Comparison of ENCODE assay signal across 8 cellular contexts in the genomic region with DNA sequence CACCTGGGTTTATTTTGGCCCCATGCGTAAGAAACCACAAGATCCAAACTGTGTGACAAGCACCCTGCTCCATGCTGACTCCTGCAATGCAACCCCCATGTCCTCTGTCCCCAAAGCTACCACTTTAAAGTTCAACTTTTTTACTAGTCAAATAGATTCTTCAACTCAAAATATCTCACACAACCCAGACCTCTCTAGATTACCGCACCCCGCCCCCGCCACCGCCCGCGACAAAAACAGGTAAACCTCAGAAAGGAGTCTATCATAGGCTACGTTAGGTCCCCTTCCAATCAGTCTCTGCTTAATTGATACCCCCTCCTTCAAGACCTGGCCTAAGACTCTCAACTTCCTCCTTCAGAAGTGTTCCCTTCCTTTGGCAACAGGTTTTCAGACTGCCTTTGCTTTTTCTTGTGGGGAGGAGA. TPM values are rescaled to one million over a fixed set of nuclear protein-coding genes. Genes with fewer than 3 reads are reported as not detected.
DNase-seq lines count a peak whose midpoint lies in the region; ATAC-seq, FAIRE-seq and TF ChIP-seq lines count a peak whose summit lies in the region.

No MANE protein-coding gene starts in this region.

- H3K9me3 ChIP-seq in endothelial cell of umbilical vein (replicated peaks; ENCODE audit: control insufficient read depth, insufficient read depth, low read length) (no peaks in the 10 kb centered on the region), osteoblast (ENCODE audit: low read depth, low read length) (no peaks in the 10 kb centered on the region)

- peaks cover 41% of the 10 kb centered on the region for H3K4me1 ChIP-seq in endothelial cell of umbilical vein (ENCODE audit: control insufficient read depth, extremely low read depth, insufficient read depth, low read length)
- H3K4me1 ChIP-seq in osteoblast (ENCODE audit: insufficient read depth, low read length) = peaks cover 33% of the 10 kb centered on the region

- no peaks in the 10 kb centered on the region for H3K9me3 Mint-ChIP-seq in IgD-negative memory B cell
- no peaks in the 10 kb centered on the region for H3K9me3 Mint-ChIP-seq in activated CD8-positive, alpha-beta T cell treated with anti-CD3 and anti-CD28 coated beads, Interleukin-2, amount 10 ng/mL, durations not matched to agents 7 days and 5 days (ENCODE audit: insufficient read depth)

- FAIRE-seq in endothelial cell of umbilical vein (lab: Jason Lieb, UNC) = no peak

- DNase-seq in activated CD8-positive, alpha-beta T cell treated with anti-CD3 and anti-CD28 coated beads, Interleukin-2, amount 10 ng/mL, durations not matched to agents 7 days and 5 days = peak; percentile 68
- peak; percentile 41 for DNase-seq in endothelial cell of umbilical vein (ENCODE audit: low read depth, low spot score)
- peak; percentile 66 for DNase-seq in osteoblast (ENCODE audit: insufficient read length, low spot score, missing footprints)
- no peak for DNase-seq in NCI-H1436 (lab: John Stamatoyannopoulos, UW)
- DNase-seq in SKM-1 (lab: John Stamatoyannopoulos, UW; ENCODE audit: unreplicated experiment) = no peak
- DNase-seq in NCI-H69 (lab: John Stamatoyannopoulos, UW) = no peak

- peak overlapping the region; percentile 96 to 100 (median 100) for H3K27ac Mint-ChIP-seq in IgD-negative memory B cell
- peak overlapping the region; percentile 100 for H3K27ac Mint-ChIP-seq in activated CD8-positive, alpha-beta T cell treated with anti-CD3 and anti-CD28 coated beads, Interleukin-2, amount 10 ng/mL, durations not matched to agents 7 days and 5 days

- no TSS peak for BruUV-seq in endothelial cell of umbilical vein (replicated peaks; lab: Mats Ljungman, UMichigan)

- H3K4me3 ChIP-seq in endothelial cell of umbilical vein (replicated peaks in 1 of 3; ENCODE audit: insufficient read depth in 1 of 3, low read depth in 1 of 3, low read length in 3 of 3) (peak overlapping the region; percentile 96), osteoblast (ENCODE audit: insufficient read depth, low read length) (peak overlapping the region; percentile 87)

- H3K9ac ChIP-seq in endothelial cell of umbilical vein (replicated peaks; ENCODE audit: extremely low read depth, insufficient read depth, low read length) = peak overlapping the region; percentile 96

- peaks cover 21% of the 10 kb centered on the region for H3K36me3 Mint-ChIP-seq in IgD-negative memory B cell
- H3K36me3 Mint-ChIP-seq in activated CD8-positive, alpha-beta T cell treated with anti-CD3 and anti-CD28 coated beads, Interleukin-2, amount 10 ng/mL, durations not matched to agents 7 days and 5 days (ENCODE audit: low read depth) = peaks cover 73% of the 10 kb centered on the region

- POLR2A ChIA-PET in activated CD8-positive, alpha-beta T cell treated with anti-CD3 and anti-CD28 coated beads, Interleukin-2, amount 10 ng/mL, durations not matched to agents 7 days and 5 days (lab: Charles Lee) = interaction anchor here (0.8 to 9.6 kb wide), 7 partner anchors 9 to 507 kb away, joined by 3 to 314 read pairs (median 11); no protein-coding TSS in a partner anchor
- POLR2A ChIA-PET in endothelial cell of umbilical vein (lab: Charles Lee) = interaction anchor here (0.6 to 2.1 kb wide), 4 partner anchors 25 to 544 kb away, joined by 4 to 12 read pairs (median 4); no protein-coding TSS in a partner anchor

- no peak for TF ChIP-seq CTCF in endothelial cell of umbilical vein (IDR thresholded peaks at IDR 0.05; ENCODE audit: extremely low read depth in 1 of 2, insufficient read depth in 1 of 2, low read depth in 1 of 2, low read length in 2 of 2)
- no peak for TF ChIP-seq CTCF in osteoblast (IDR thresholded peaks at IDR 0.05; ENCODE audit: extremely low read depth, low read depth, low read length)

- H3K79me2 ChIP-seq in endothelial cell of umbilical vein (ENCODE audit: control insufficient read depth, insufficient read depth, low read length) (peaks cover 59% of the 10 kb centered on the region), osteoblast (ENCODE audit: insufficient read depth, low read length) (peaks cover 47% of the 10 kb centered on the region)

- peaks cover 29 to 40% (median 36%) of the 10 kb centered on the region in 3 donors for H3K4me1 Mint-ChIP-seq in IgD-negative memory B cell
- H3K4me1 Mint-ChIP-seq in activated CD8-positive, alpha-beta T cell treated with anti-CD3 and anti-CD28 coated beads, Interleukin-2, amount 10 ng/mL, durations not matched to agents 7 days and 5 days (ENCODE audit: low read depth) = peaks cover 56% of the 10 kb centered on the region

- ATAC-seq in activated CD8-positive, alpha-beta T cell treated with anti-CD3 and anti-CD28 coated beads, Interleukin-2, amount 10 ng/mL, durations not matched to agents 7 days and 5 days = no peak
- no peak for ATAC-seq in GM18868 (IDR thresholded peaks at IDR 0.05; ENCODE audit: unreplicated experiment)

- no peaks in the 10 kb centered on the region for H3K9me1 ChIP-seq in endothelial cell of umbilical vein (replicated peaks; ENCODE audit: control insufficient read depth, extremely low read depth, insufficient read depth, low read length)

- H3K36me3 ChIP-seq in endothelial cell of umbilical vein (ENCODE audit: control insufficient read depth in 2 of 2, extremely low read depth in 1 of 2, insufficient read depth in 2 of 2, low read length in 2 of 2) (peaks cover 8 to 13% of the 10 kb centered on the region in 2 experiments), osteoblast (ENCODE audit: insufficient read depth, low read length) (peaks cover 40% of the 10 kb centered on the region)

- peaks cover 2% of the 10 kb centered on the region for H4K20me1 ChIP-seq in endothelial cell of umbilical vein (replicated peaks; ENCODE audit: control insufficient read depth, extremely low read depth, insufficient read depth, low read length)
- H4K20me1 ChIP-seq in osteoblast (ENCODE audit: insufficient read depth, low read length) = peaks cover 40% of the 10 kb centered on the region

- H3K4me2 ChIP-seq in endothelial cell of umbilical vein (ENCODE audit: insufficient read depth, low read length) = peak overlapping the region; percentile 85
- peak overlapping the region; percentile 99 for H3K4me2 ChIP-seq in osteoblast (ENCODE audit: insufficient read depth, low read length)

- peaks cover 1% of the 10 kb centered on the region for H3K27me3 Mint-ChIP-seq in IgD-negative memory B cell
- no peaks in the 10 kb centered on the region for H3K27me3 Mint-ChIP-seq in activated CD8-positive, alpha-beta T cell treated with anti-CD3 and anti-CD28 coated beads, Interleukin-2, amount 10 ng/mL, durations not matched to agents 7 days and 5 days (ENCODE audit: low read depth)

- TF ChIP-seq POLR2A in endothelial cell of umbilical vein (IDR thresholded peaks at IDR 0.05; ENCODE audit: low read depth, low read length) = no peak

- intact Hi-C loops in endothelial cell of umbilical vein (cut with micrococcal nuclease) = loop anchor here (5.0 to 10.0 kb wide), 2 partner anchors 413 to 646 kb away; no protein-coding TSS in a partner anchor

- no peaks in the 10 kb centered on the region for H3K27me3 ChIP-seq in endothelial cell of umbilical vein (ENCODE audit: control insufficient read depth in 2 of 2, insufficient read depth in 2 of 2, low read length in 2 of 2)
- no peaks in the 10 kb centered on the region for H3K27me3 ChIP-seq in osteoblast (ENCODE audit: insufficient read depth, low read length)

- H3K27ac ChIP-seq in endothelial cell of umbilical vein (ENCODE audit: insufficient read depth, low read depth, low read length) (peak overlapping the region; percentile 49), osteoblast (ENCODE audit: low read depth, low read length) (peak overlapping the region; percentile 100)

- CTCF ChIA-PET in activated CD8-positive, alpha-beta T cell treated with anti-CD3 and anti-CD28 coated beads, Interleukin-2, amount 10 ng/mL, durations not matched to agents 7 days and 5 days (lab: Charles Lee) = interaction anchor here (1.2 to 9.4 kb wide), 16 partner anchors 11 to 906 kb away, joined by 3 to 246 read pairs (median 20); no protein-coding TSS in a partner anchor
- CTCF ChIA-PET in endothelial cell of umbilical vein (lab: Charles Lee) = interaction anchor here (1.0 to 9.6 kb wide), 8 partner anchors 25 to 847 kb away, joined by 3 to 122 read pairs (median 10); no protein-coding TSS in a partner anchor

- dilution Hi-C loops in endothelial cell of umbilical vein (cut with MboI; ENCODE audit: extremely low pct_ligation_motif_present, low sequenced_read_pairs) = no loop called here

- H2AFZ ChIP-seq in endothelial cell of umbilical vein (ENCODE audit: low read depth, low read length) = no peak overlapping the region
- H2AFZ ChIP-seq in osteoblast (ENCODE audit: low read length) = no peak overlapping the region

- H3K4me3 Mint-ChIP-seq in IgD-negative memory B cell = peak overlapping the region; percentile 95 to 99 (median 98)
- H3K4me3 Mint-ChIP-seq in activated CD8-positive, alpha-beta T cell treated with anti-CD3 and anti-CD28 coated beads, Interleukin-2, amount 10 ng/mL, durations not matched to agents 7 days and 5 days = peak overlapping the region; percentile 87

TF ChIP-seq in endothelial cell of umbilical vein, 7 proteins besides CTCF, POLR2A, EP300 and RAD21:
- no peak for TF ChIP-seq FOS (IDR thresholded peaks at IDR 0.05; ENCODE audit: borderline replicate concordance, insufficient read depth, low read length)
- no peak for TF ChIP-seq GATA2 (IDR thresholded peaks at IDR 0.05; ENCODE audit: insufficient read depth, insufficient read length, low read depth, low read length)
- TF ChIP-seq, protein P1, sequence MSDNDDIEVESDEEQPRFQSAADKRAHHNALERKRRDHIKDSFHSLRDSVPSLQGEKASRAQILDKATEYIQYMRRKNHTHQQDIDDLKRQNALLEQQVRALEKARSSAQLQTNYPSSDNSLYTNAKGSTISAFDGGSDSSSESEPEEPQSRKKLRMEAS (IDR thresholded peaks at IDR 0.05; ENCODE audit: insufficient read depth, insufficient read length) = no peak
- TF ChIP-seq MYC (IDR thresholded peaks at IDR 0.05; ENCODE audit: low read depth, low read length) = no peak
- TF ChIP-seq EZH2 (IDR thresholded peaks at IDR 0.05; ENCODE audit: borderline replicate concordance, low read depth, low read length, severe bottlenecking) = no peak
- no peak for TF ChIP-seq JUN (IDR thresholded peaks at IDR 0.05; ENCODE audit: borderline replicate concordance, insufficient read depth, insufficient read length, low read depth)
TF ChIP-seq in endothelial cell of umbilical vein: peak in this region for 0.

RNA-seq across cellular contexts. Expression of a gene that starts 2.2 kb away (rescaled TPM):
- 275 TPM for polyA plus RNA-seq in IgD-negative memory B cell
- total RNA-seq in activated CD8-positive, alpha-beta T cell treated with anti-CD3 and anti-CD28 coated beads, Interleukin-2, amount 10 ng/mL, durations not matched to agents 7 days and 5 days = 10 to 100 TPM; 63.3 to 73.2 TPM
- total RNA-seq in endothelial cell of umbilical vein = 89.6 and 91.3 TPM in 2 replicates
- 46.0 and 63.3 TPM in 2 replicates for polyA plus RNA-seq in endothelial cell of umbilical vein
- polyA plus RNA-seq in endothelial cell of umbilical vein (2011; cell fraction: cytosol; rRNA removed) = 50.0 and 63.4 TPM in 2 replicates
- 22.0 and 22.8 TPM in 2 replicates for polyA plus RNA-seq in endothelial cell of umbilical vein (2011; cell fraction: nucleus; rRNA removed)
- polyA plus RNA-seq in endothelial cell of umbilical vein (2012) = 52.4 and 76.4 TPM in 2 replicates
- polyA minus RNA-seq in endothelial cell of umbilical vein = 16.9 and 24.7 TPM in 2 replicates
- polyA minus RNA-seq in endothelial cell of umbilical vein (2011; cell fraction: cytosol; rRNA and poly(A)+ RNA removed) = 34.5 TPM
- polyA minus RNA-seq in endothelial cell of umbilical vein (2011; cell fraction: nucleus; rRNA and poly(A)+ RNA removed) = 15.7 and 25.6 TPM in 2 replicates
- total RNA-seq in osteoblast = 46.7 and 47.1 TPM in 2 replicates

Comparison
In these comparisons a context has a peak if more than half of its experiments do, and no peak if none do; other contexts are left out.
1. DNase-seq: peak in activated CD8-positive, alpha-beta T cell treated with anti-CD3 and anti-CD28 coated beads, Interleukin-2, amount 10 ng/mL, durations not matched to agents 7 days and 5 days (single experiment), endothelial cell of umbilical vein (single experiment) and osteoblast (single experiment); none in NCI-H1436 (single experiment), SKM-1 (single experiment) and NCI-H69 (single experiment).